ENCODE assay signal across 8 cellular contexts in genomic region chr3:63818282-63819150, GRCh38. TPM values are rescaled to one million over a fixed set of nuclear protein-coding genes. Genes with fewer than 3 reads are reported as not detected.
DNase-seq lines count a peak whose midpoint lies in the region; ATAC-seq and TF ChIP-seq lines count a peak whose summit lies in the region.

No MANE protein-coding gene starts in this region.

- TF ChIP-seq CTCF in epithelial cell of esophagus (IDR thresholded peaks at IDR 0.05; ENCODE audit: insufficient read depth, low read depth, low read length, missing control alignments): peak; percentile 81

- no peak overlapping the region for H3K4me3 ChIP-seq in epithelial cell of esophagus (ENCODE audit: low read length)
- no peak overlapping the region for H3K4me3 ChIP-seq in naive thymus-derived CD4-positive, alpha-beta T cell (ENCODE audit: low read length)

- peaks cover 0 to 10% (median 4%) of the 10 kb centered on the region in 5 donors for H3K36me3 Mint-ChIP-seq in naive thymus-derived CD4-positive, alpha-beta T cell

- CTCF ChIA-PET in naive thymus-derived CD4-positive, alpha-beta T cell (lab: Charles Lee): interaction anchor here (0.7 to 2.3 kb wide), 6 partner anchors 13 to 1617 kb away, joined by 3 to 7 read pairs (median 5); no protein-coding TSS in a partner anchor

- H3K27ac Mint-ChIP-seq in naive thymus-derived CD4-positive, alpha-beta T cell: no peak overlapping the region
- no peak overlapping the region for H3K27ac Mint-ChIP-seq in stimulated activated naive CD8-positive, alpha-beta T cell treated with anti-CD3 and anti-CD28 coated beads, Interleukin-15, amount 100 ng/mL, for 72 hours

- no peak overlapping the region for H3K4me3 Mint-ChIP-seq in naive thymus-derived CD4-positive, alpha-beta T cell
- no peak overlapping the region for H3K4me3 Mint-ChIP-seq in stimulated activated naive CD8-positive, alpha-beta T cell treated with anti-CD3 and anti-CD28 coated beads, Interleukin-15, amount 100 ng/mL, for 72 hours

- in situ Hi-C loops in ACHN (cut with HindIII; ENCODE audit: low pct_ligation_motif_present, low pct_unique_long_range_greater_than_20kb, low sequenced_read_pairs): no loop called here

- H3K4me1 Mint-ChIP-seq in naive thymus-derived CD4-positive, alpha-beta T cell: peaks cover 0 to 5% (median 0%) of the 10 kb centered on the region in 7 donors
- no peaks in the 10 kb centered on the region for H3K4me1 Mint-ChIP-seq in stimulated activated naive CD8-positive, alpha-beta T cell treated with anti-CD3 and anti-CD28 coated beads, Interleukin-15, amount 100 ng/mL, for 72 hours

- no peak for TF ChIP-seq POLR2A in GM18505 (IDR thresholded peaks at IDR 0.05; ENCODE audit: borderline replicate concordance, extremely low read depth, insufficient read depth, insufficient read length)

- H3K27me3 ChIP-seq in naive thymus-derived CD4-positive, alpha-beta T cell (ENCODE audit: control insufficient read depth in 2 of 2, insufficient read depth in 2 of 2, low read length in 2 of 2): no peaks in the 10 kb centered on the region

- POLR2A ChIA-PET in naive thymus-derived CD4-positive, alpha-beta T cell (lab: Charles Lee): no interaction called here

- no peaks in the 10 kb centered on the region for H3K27me3 Mint-ChIP-seq in naive thymus-derived CD4-positive, alpha-beta T cell
- no peaks in the 10 kb centered on the region for H3K27me3 Mint-ChIP-seq in stimulated activated naive CD8-positive, alpha-beta T cell treated with anti-CD3 and anti-CD28 coated beads, Interleukin-15, amount 100 ng/mL, for 72 hours

- no peaks in the 10 kb centered on the region for H3K4me1 ChIP-seq in naive thymus-derived CD4-positive, alpha-beta T cell (ENCODE audit: control insufficient read depth in 2 of 2, insufficient read depth in 2 of 2, low read length in 2 of 2)

- H3K9me3 Mint-ChIP-seq in naive thymus-derived CD4-positive, alpha-beta T cell: no peaks in the 10 kb centered on the region
- no peaks in the 10 kb centered on the region for H3K9me3 Mint-ChIP-seq in stimulated activated naive CD8-positive, alpha-beta T cell treated with anti-CD3 and anti-CD28 coated beads, Interleukin-15, amount 100 ng/mL, for 72 hours

- H3K27ac ChIP-seq in naive thymus-derived CD4-positive, alpha-beta T cell (ENCODE audit: low read depth, low read length): no peak overlapping the region

- intact Hi-C loops in naive thymus-derived CD4-positive, alpha-beta T cell (cut with micrococcal nuclease): loop anchor here (1.0 kb wide), 2 partner anchors 94 to 467 kb away; partner anchors contain the start of gene SCAANT1 (in 1 of the 2)

- H3K9me3 ChIP-seq in naive thymus-derived CD4-positive, alpha-beta T cell (ENCODE audit: control insufficient read depth in 2 of 3, low read length in 3 of 3): no peaks in the 10 kb centered on the region

- DNase-seq in ACHN: peak; percentile 49
- DNase-seq in NOMO-1 (lab: John Stamatoyannopoulos, UW; ENCODE audit: unreplicated experiment in 2 of 2): peak; percentile 18 to 68
- DNase-seq in activated CD8-positive, alpha-beta memory T cell treated with anti-CD3 and anti-CD28 coated beads, Interleukin-2, amount 50 U/mL, for 1 hour (ENCODE audit: extremely low read depth): peak; percentile 28
- peak; percentile 63 for DNase-seq in epithelial cell of esophagus (ENCODE audit: low read depth)
- peak; percentile 15 to 69 (median 50) for DNase-seq in naive thymus-derived CD4-positive, alpha-beta T cell
- DNase-seq in stimulated activated naive CD8-positive, alpha-beta T cell treated with anti-CD3 and anti-CD28 coated beads, Interleukin-15, amount 100 ng/mL, for 72 hours: peak; percentile 29 to 45

- ATAC-seq in GM18505 (IDR thresholded peaks at IDR 0.05; ENCODE audit: unreplicated experiment) (peak; percentile 71), HG03342 (IDR thresholded peaks at IDR 0.05; ENCODE audit: unreplicated experiment) (peak; percentile 75)
- ATAC-seq in naive thymus-derived CD4-positive, alpha-beta T cell: peak; percentile 80
- ATAC-seq in stimulated activated naive CD8-positive, alpha-beta T cell treated with anti-CD3 and anti-CD28 coated beads, Interleukin-15, amount 100 ng/mL, for 72 hours: peak; percentile 53

- no peaks in the 10 kb centered on the region for H3K36me3 ChIP-seq in naive thymus-derived CD4-positive, alpha-beta T cell (ENCODE audit: control insufficient read depth in 2 of 3, insufficient read depth in 3 of 3, low read length in 3 of 3)

RNA-seq across cellular contexts. Expression of gene C3orf49, which starts 0.6 kb away (rescaled TPM):
- total RNA-seq in naive thymus-derived CD4-positive, alpha-beta T cell: not detected
- polyA plus RNA-seq in naive thymus-derived CD4-positive, alpha-beta T cell: not detected

RNA-seq across cellular contexts. Expression of gene THOC7, which starts 45.1 kb away (rescaled TPM):
- 10 to 100 TPM; 24.6 to 86.2 (median 38.7) TPM for total RNA-seq in naive thymus-derived CD4-positive, alpha-beta T cell
- 100 to 1,000 TPM in 1 of 2 donors, 10 to 100 TPM in 1; 60.0 to 113 TPM for polyA plus RNA-seq in naive thymus-derived CD4-positive, alpha-beta T cell

RNA-seq across cellular contexts. Expression of gene ATXN7, which starts 45.2 kb away (rescaled TPM):
- 100 to 1,000 TPM in 4 of 5 experiments, 10 to 100 TPM in 1; 72.2 to 204 (median 160) TPM for total RNA-seq in naive thymus-derived CD4-positive, alpha-beta T cell
- 10 to 100 TPM; 29.8 to 31.6 TPM for polyA plus RNA-seq in naive thymus-derived CD4-positive, alpha-beta T cell
